8 cellular contexts compared by ENCODE assay signal in genomic region chr1:87329051-87329755, GRCh38. TPM values are rescaled to one million over a fixed set of nuclear protein-coding genes. Genes with fewer than 3 reads are reported as not detected.
DNase-seq lines count a peak whose midpoint lies in the region; ATAC-seq and TF ChIP-seq lines count a peak whose summit lies in the region.

No MANE protein-coding gene starts in this region.

- TF ChIP-seq CTCF in brain microvascular endothelial cell (IDR thresholded peaks at IDR 0.05; ENCODE audit: low read depth, low read length, missing control alignments): no peak
- no peak for TF ChIP-seq CTCF in sigmoid colon (IDR thresholded peaks at IDR 0.05)

- WGBS in sigmoid colon, 2 donors: 0% methylated on average over 37 of the region's 37 CpGs

- H3K27me3 ChIP-seq in brain microvascular endothelial cell (replicated peaks): no peaks in the 10 kb centered on the region
- H3K27me3 ChIP-seq in sigmoid colon: no peaks in the 10 kb centered on the region

- intact Hi-C loops in sigmoid colon (cut with DNase I): loop anchor here (5.0 kb wide), 1 partner anchor 197 kb away; no protein-coding TSS in a partner anchor

- H3K9me3 ChIP-seq in sigmoid colon: no peaks in the 10 kb centered on the region

- H3K27ac ChIP-seq in brain microvascular endothelial cell (peak overlapping the region; percentile 65), sigmoid colon (peak overlapping the region; percentile 97 to 99 (median 98))

- TF ChIP-seq EP300 in sigmoid colon (IDR thresholded peaks at IDR 0.05): no peak

- in situ Hi-C loops in brain microvascular endothelial cell (cut with HindIII; ENCODE audit: low pct_ligation_motif_present, low sequenced_read_pairs): loop anchor here (25.0 kb wide), 1 partner anchor 633 kb away; no protein-coding TSS in a partner anchor

- peaks cover 0 to 39% (median 27%) of the 10 kb centered on the region in 4 donors for H3K4me1 ChIP-seq in sigmoid colon

- no peak for TF ChIP-seq POLR2A in sigmoid colon (IDR thresholded peaks at IDR 0.05)

- peak overlapping the region; percentile 75 for H3K4me3 ChIP-seq in Jurkat, Clone E6-1 (ENCODE audit: low read length)
- H3K4me3 ChIP-seq in brain microvascular endothelial cell (ENCODE audit: low read depth, low read length) (peak overlapping the region; percentile 76), iPS-11a (ENCODE audit: low read depth, low read length) (peak overlapping the region; percentile 82), sigmoid colon (peak overlapping the region; percentile 77 to 91 (median 88))

- no peaks in the 10 kb centered on the region for H3K36me3 ChIP-seq in brain microvascular endothelial cell (replicated peaks)
- H3K36me3 ChIP-seq in sigmoid colon: no peaks in the 10 kb centered on the region

- no peak for ATAC-seq in GM21723 (IDR thresholded peaks at IDR 0.05; ENCODE audit: unreplicated experiment)

- DNase-seq in DMS79 treated with DMSO at 0.1 percent for 48 hours (lab: John Stamatoyannopoulos, UW) (peak; percentile 61), T-helper 9 cell (peak; percentile 26), brain microvascular endothelial cell (peak; percentile 29), sigmoid colon (peak; percentile 79), amniotic stem cell (lab: John Stamatoyannopoulos, UW) (no peak)
- no peak for DNase-seq in Jurkat, Clone E6-1 (ENCODE audit: low read depth, low spot score)

RNA-seq across cellular contexts. Expression of gene LMO4, which starts 0.5 kb away (rescaled TPM):
- 61.9 TPM for polyA plus RNA-seq in Jurkat, Clone E6-1 (2012; ENCODE audit: insufficient read depth, insufficient read length)
- total RNA-seq in sigmoid colon: 10 to 100 TPM; 41.7 to 68.3 (median 59.3) TPM
- polyA plus RNA-seq in sigmoid colon: 10 to 100 TPM; 24.5 to 37.8 (median 36.4) TPM

Comparison
In these comparisons a context has a peak if more than half of its experiments do, and no peak if none do; other contexts are left out.
1. DNase-seq: peak in DMS79 treated with DMSO at 0.1 percent for 48 hours (single experiment), T-helper 9 cell (single experiment), brain microvascular endothelial cell (single experiment) and sigmoid colon (single experiment); none in Jurkat, Clone E6-1 (single experiment) and amniotic stem cell (single experiment).
2. Peak in every context shown above with its lines, with median percentiles within 50 percentile points of each other: H3K4me3 ChIP-seq.